39 cellular contexts compared by ENCODE assay signal in genomic region chr15:32877201-32877600, GRCh38.
"Had no signal": no experiment of that assay in that cellular context is flagged by ENCODE, and none has a peak within 500 bp of the region (broad histone marks: within the 10 kb centered on the region; RNA-seq: fewer than 3 reads in every experiment).

No MANE protein-coding gene starts in this region.

- H3K27me3 ChIP-seq: cardiac muscle cell, colonic mucosa, heart left ventricle, ovary, sigmoid colon, stomach, suprapubic skin, tibial artery, upper lobe of right lung had no signal

- DNase-seq: activated CD4-positive, alpha-beta memory T cell treated with anti-CD3 and anti-CD28 coated beads for 36 hours; activated CD4-positive, alpha-beta T cell treated with anti-CD3 and anti-CD28 coated beads for 48 hours; activated CD8-positive, alpha-beta memory T cell treated with anti-CD3 and anti-CD28 coated beads, Interleukin-2, amount 50 U/mL, for 4 hours; activated naive CD4-positive, alpha-beta T cell; activated T-cell treated with anti-CD3 and anti-CD28 coated beads, Interleukin-2, amount 50 U/mL, for 1 hour; anterior cingulate cortex; cerebellar nuclear complex; colonic mucosa; effector CD8-positive, alpha-beta T cell; foreskin fibroblast; heart left ventricle; hypothalamus; immature natural killer cell; kidney; left colon; mammary epithelial cell; naive B cell; nephron progenitor cell; ovary; sigmoid colon; stimulated activated CD4-positive, alpha-beta T cell treated with anti-CD3 and anti-CD28 coated beads, Interleukin-1b, Interleukin-23, amount 100 ng/mL, for 48 hours; stimulated activated CD4-positive, alpha-beta T cell treated with anti-CD3 and anti-CD28 coated beads, Interleukin-4, amount 100 ng/mL, for 4 hours; stimulated activated CD8-positive, alpha-beta memory T cell treated with anti-CD3 and anti-CD28 coated beads, Interleukin-4, amount 100 ng/mL, for 48 hours; stimulated activated naive B cell treated with anti-CD40 and anti-IgM and Interleukin-4, amounts not matched to agents 10 μg/mL and 1 μg/mL and 100 μg/mL, for 72 hours; stomach; T-helper 17 cell; T1000; tibial artery; upper lobe of right lung; WERI-Rb-1 had no signal

- H3K4me1 ChIP-seq: colonic mucosa, suprapubic skin, upper lobe of right lung had no signal

- H3K36me3 ChIP-seq: cardiac muscle cell, colonic mucosa, heart left ventricle, neutrophil, ovary, sigmoid colon, suprapubic skin, tibial artery, upper lobe of right lung, WERI-Rb-1 had no signal

- H3K4me2 ChIP-seq: smooth muscle cell had no signal

- H3K27ac Mint-ChIP-seq: activated CD4-positive, alpha-beta memory T cell treated with anti-CD3 and anti-CD28 coated beads for 36 hours; activated naive CD4-positive, alpha-beta T cell treated with anti-CD3 and anti-CD28 coated beads, Interleukin-2, amount 50 U/mL, for 72 hours; activated T-helper 2 cell treated with anti-CD3 and anti-CD28 coated beads, Interferon-gamma antibody, Interleukin-2, Interleukin-4, amounts not matched to agents 10 μg/mL and 5 μg/mL and 100 μg/mL, durations not matched to agents 14 hours and 24 hours and 36 hours; brain; immature natural killer cell; naive B cell; progenitor cell of endocrine pancreas; stimulated activated naive B cell treated with anti-CD40 and anti-IgM and Interleukin-4, amounts not matched to agents 10 μg/mL and 1 μg/mL and 100 μg/mL, for 72 hours; T-helper 17 cell had no signal

- H3K36me3 Mint-ChIP-seq: activated CD4-positive, alpha-beta memory T cell treated with anti-CD3 and anti-CD28 coated beads for 36 hours; activated naive CD4-positive, alpha-beta T cell treated with anti-CD3 and anti-CD28 coated beads, Interleukin-2, amount 50 U/mL, for 72 hours; brain; immature natural killer cell; naive B cell; stimulated activated naive B cell treated with anti-CD40 and anti-IgM and Interleukin-4, amounts not matched to agents 10 μg/mL and 1 μg/mL and 100 μg/mL, for 72 hours had no signal

- H3K4me3 Mint-ChIP-seq: activated CD4-positive, alpha-beta memory T cell treated with anti-CD3 and anti-CD28 coated beads for 36 hours; brain; immature natural killer cell; naive B cell; stimulated activated naive B cell treated with anti-CD40 and anti-IgM and Interleukin-4, amounts not matched to agents 10 μg/mL and 1 μg/mL and 100 μg/mL, for 72 hours; T-helper 17 cell had no signal

- H3K27ac ChIP-seq: cardiac muscle cell, colonic mucosa, heart left ventricle, neutrophil, ovary, suprapubic skin, tibial artery, upper lobe of right lung, WERI-Rb-1 had no signal

- FAIRE-seq: endometrium, kidney had no signal

- H3K4me3 ChIP-seq: cardiac muscle cell, colonic mucosa, heart left ventricle, ovary, sigmoid colon, smooth muscle cell, stomach, suprapubic skin, tibial artery, upper lobe of right lung had no signal

- H3K9me3 ChIP-seq: colonic mucosa, heart left ventricle, neutrophil, ovary, sigmoid colon, stomach, suprapubic skin, tibial artery, upper lobe of right lung had no signal

- H3K4me1 Mint-ChIP-seq: immature natural killer cell; naive B cell; stimulated activated naive B cell treated with anti-CD40 and anti-IgM and Interleukin-4, amounts not matched to agents 10 μg/mL and 1 μg/mL and 100 μg/mL, for 72 hours had no signal

- H3K27me3 Mint-ChIP-seq: activated CD4-positive, alpha-beta memory T cell treated with anti-CD3 and anti-CD28 coated beads for 36 hours; brain; T-helper 17 cell had no signal

- H3K9me3 Mint-ChIP-seq: activated CD4-positive, alpha-beta memory T cell treated with anti-CD3 and anti-CD28 coated beads for 36 hours; activated naive CD4-positive, alpha-beta T cell treated with anti-CD3 and anti-CD28 coated beads, Interleukin-2, amount 50 U/mL, for 72 hours; activated T-helper 2 cell treated with anti-CD3 and anti-CD28 coated beads, Interferon-gamma antibody, Interleukin-2, Interleukin-4, amounts not matched to agents 10 μg/mL and 5 μg/mL and 100 μg/mL, durations not matched to agents 14 hours and 24 hours and 36 hours; brain; naive B cell; nephron progenitor cell; stimulated activated naive B cell treated with anti-CD40 and anti-IgM and Interleukin-4, amounts not matched to agents 10 μg/mL and 1 μg/mL and 100 μg/mL, for 72 hours had no signal
